Comparison of ENCODE assay signal across 9 cellular contexts in genomic region chr20:41697861-41698559, GRCh38.
A peak's percentile ranks its signal among the peaks of the same experiment; 100 is the strongest.
DNase-seq lines count a peak whose midpoint lies in the region; ATAC-seq and TF ChIP-seq lines count a peak whose summit lies in the region.
"Had no signal": no experiment of that assay in that cellular context is flagged by ENCODE, and none has a peak within 500 bp of the region (broad histone marks: within the 10 kb centered on the region; RNA-seq: fewer than 3 reads in every experiment).

No MANE protein-coding gene starts in this region.

- peaks cover 0 to 4% of the 10 kb centered on the region in 2 donors for H3K9me3 Mint-ChIP-seq in effector memory CD8-positive, alpha-beta T cell

- no peak for TF ChIP-seq EP300 in ovary (IDR thresholded peaks at IDR 0.05)

- H3K27me3 Mint-ChIP-seq in effector memory CD8-positive, alpha-beta T cell: peaks cover 5 to 9% of the 10 kb centered on the region in 2 donors

- H3K36me3 ChIP-seq in PC-9 (ENCODE audit: low read depth): no peaks in the 10 kb centered on the region
- no peaks in the 10 kb centered on the region for H3K36me3 ChIP-seq in ovary

- no peak overlapping the region for H3K4me2 ChIP-seq in PC-9

- no peak for TF ChIP-seq POLR2A in ovary (IDR thresholded peaks at IDR 0.05)

- no peaks in the 10 kb centered on the region for H3K9me2 ChIP-seq in PC-9 (ENCODE audit: insufficient read depth)

- peaks cover 3% of the 10 kb centered on the region for H3K36me3 Mint-ChIP-seq in effector memory CD8-positive, alpha-beta T cell (ENCODE audit: insufficient read depth)

- intact Hi-C loops in PC-9 (cut with micrococcal nuclease; ENCODE audit: unreplicated experiment) (loop anchor here (5.0 kb wide), 1 partner anchor 1489 kb away; the partner anchor contains the start of gene PTPRT), ovary (cut with DNase I) (loop anchor here in 1 of 4 donors (10.0 kb wide), 1 partner anchor 343 kb away; no protein-coding TSS in a partner anchor)

- H3K4me1 ChIP-seq in PC-9 (replicated peaks; ENCODE audit: insufficient read depth) (peaks cover 8% of the 10 kb centered on the region), ovary (ENCODE audit: insufficient read depth) (no peaks in the 10 kb centered on the region)

- no peaks in the 10 kb centered on the region for H4K20me1 ChIP-seq in PC-9 (ENCODE audit: insufficient read depth)

- H3K27ac ChIP-seq in PC-9 (no peak overlapping the region), ovary (no peak overlapping the region)

- ATAC-seq in effector memory CD8-positive, alpha-beta T cell (replicated peaks): no peak
- ATAC-seq in GM19324 (IDR thresholded peaks at IDR 0.05; ENCODE audit: low FRiP score, unreplicated experiment): no peak

- TF ChIP-seq CTCF in PC-9 (conservative IDR thresholded peaks at IDR 0.05): peak; percentile 95
- TF ChIP-seq CTCF in ovary (IDR thresholded peaks at IDR 0.05): peak in 2 of 3 donors; percentile 23 to 26

- BruUV-seq in PC-9 (replicated peaks; lab: Mats Ljungman, UMichigan): no TSS peak

- no peak overlapping the region for H3K4me3 Mint-ChIP-seq in effector memory CD8-positive, alpha-beta T cell

- no peak overlapping the region for H3K27ac Mint-ChIP-seq in effector memory CD8-positive, alpha-beta T cell

- DNase-seq in DMS 273 (lab: John Stamatoyannopoulos, UW; ENCODE audit: unreplicated experiment): peak; percentile 59
- no peak for DNase-seq in DMS 273 treated with DMSO at 0.1 percent for 48 hours (lab: John Stamatoyannopoulos, UW)
- DNase-seq in KG1 (lab: John Stamatoyannopoulos, UW): peak; percentile 19
- DNase-seq in PC-9: peak in 1 of 2 experiments; percentile 5
- peak in 2 of 3 experiments; percentile 9 to 30 for DNase-seq in effector memory CD8-positive, alpha-beta T cell
- DNase-seq in ovary: no peak
- DNase-seq in NCI-H128 (lab: John Stamatoyannopoulos, UW; ENCODE audit: unreplicated experiment): no peak

- H2AFZ ChIP-seq in PC-9: no peak overlapping the region

- no peaks in the 10 kb centered on the region for H3K79me2 ChIP-seq in PC-9 (ENCODE audit: low read depth)

- H3K9me3 ChIP-seq in PC-9 (ENCODE audit: insufficient read depth, low read depth) (no peaks in the 10 kb centered on the region), ovary (no peaks in the 10 kb centered on the region)

- WGBS in ovary, 3 donors: 67 to 74% (median 72%) methylated on average over 6 of the region's 6 CpGs

- CTCF ChIA-PET in PC-9 (lab: Charles Lee): no interaction called here

- H3K27me3 ChIP-seq in PC-9 (ENCODE audit: insufficient read depth, low read depth): 0 out of 2 replicates have a peak, but pooled peaks cover 8% of the 10 kb centered on the region
- H3K27me3 ChIP-seq in ovary: no peaks in the 10 kb centered on the region

- peaks cover 7 to 9% of the 10 kb centered on the region in 2 donors for H3K4me1 Mint-ChIP-seq in effector memory CD8-positive, alpha-beta T cell (ENCODE audit: low read depth in 2 of 2)

- peaks cover 12% of the 10 kb centered on the region for H3F3A ChIP-seq in PC-9 (ENCODE audit: insufficient read depth, low read depth)

- POLR2A ChIA-PET in PC-9 (lab: Charles Lee; ENCODE audit: unreplicated experiment): interaction anchor here (0.7 kb wide), 1 partner anchor 125 kb away, joined by 3 read pairs; no protein-coding TSS in a partner anchor

- H3K4me3 ChIP-seq in PC-9 (no peak overlapping the region), ovary (no peak overlapping the region)
- H3K4me3 ChIP-seq: skin epidermis had no signal

Comparison
In these comparisons a context has a peak if more than half of its experiments do, and no peak if none do; other contexts are left out.
1. DNase-seq: peak in DMS 273 (single experiment), KG1 (single experiment) and effector memory CD8-positive, alpha-beta T cell (2 of 3); none in DMS 273 treated with DMSO at 0.1 percent for 48 hours (single experiment), ovary (0 of 5) and NCI-H128 (single experiment).